8 cellular contexts compared by ENCODE assay signal in genomic region chr10:110209399-110209925, GRCh38. TPM values are rescaled to one million over a fixed set of nuclear protein-coding genes. Genes with fewer than 3 reads are reported as not detected.
A peak's percentile ranks its signal among the peaks of the same experiment; 100 is the strongest.
DNase-seq lines count a peak whose midpoint lies in the region; ATAC-seq and TF ChIP-seq lines count a peak whose summit lies in the region.

No MANE protein-coding gene starts in this region.

- H3K27ac Mint-ChIP-seq in activated T-cell treated with anti-CD3 and anti-CD28 coated beads, Interleukin-2, amount 50 U/mL, for 72 hours, result peak overlapping the region; percentile 82

- DNase-seq in NCI-H1092 (lab: John Stamatoyannopoulos, UW) (peak; percentile 2), NCI-H1092 treated with DMSO at 0.1 percent for 48 hours (lab: John Stamatoyannopoulos, UW) (no peak), NCI-H510A (lab: John Stamatoyannopoulos, UW) (peak; percentile 28), erythroblast (lab: John Stamatoyannopoulos, UW) (peak; percentile 84 to 90), stomach (no peak)
- DNase-seq in activated T-cell treated with anti-CD3 and anti-CD28 coated beads, Interleukin-2, amount 50 U/mL, for 72 hours, result peak; percentile 71 to 72

- TF ChIP-seq POLR2A in erythroblast (IDR thresholded peaks at IDR 0.05; ENCODE audit: low read length) (peak; percentile 56), stomach (IDR thresholded peaks at IDR 0.05) (no peak)

- peak overlapping the region; percentile 73 for H3K9ac ChIP-seq in mucosa of stomach (ENCODE audit: low read length)

- H3K36me3 Mint-ChIP-seq in activated T-cell treated with anti-CD3 and anti-CD28 coated beads, Interleukin-2, amount 50 U/mL, for 72 hours (ENCODE audit: insufficient read depth in 2 of 2), result peaks cover 1 to 11% of the 10 kb centered on the region in 2 donors

- no peak for TF ChIP-seq EP300 in stomach (IDR thresholded peaks at IDR 0.05)

- peak overlapping the region; percentile 92 to 97 (median 94) for H3K27ac ChIP-seq in stomach

- H3K4me3 Mint-ChIP-seq in activated T-cell treated with anti-CD3 and anti-CD28 coated beads, Interleukin-2, amount 50 U/mL, for 72 hours, result peak overlapping the region; percentile 92 to 96

- 0 to 1% (median 0%) methylated on average over 18 to 24 of the region's 24 CpGs for whole genome bisulfite sequencing in stomach, 5 donors

- intact Hi-C loops in stomach (cut with DNase I; ENCODE audit: low total_unique reads), result loop anchor here (10.0 kb wide), 1 partner anchor 65 kb away; no protein-coding TSS in a partner anchor

- H3K9me3 Mint-ChIP-seq in activated T-cell treated with anti-CD3 and anti-CD28 coated beads, Interleukin-2, amount 50 U/mL, for 72 hours, result no peaks in the 10 kb centered on the region

- ATAC-seq in activated T-cell treated with anti-CD3 and anti-CD28 coated beads, Interleukin-2, amount 50 U/mL, for 72 hours (replicated peaks in 1 of 2), result peak; percentile 12 to 14
- ATAC-seq in GM21423 (IDR thresholded peaks at IDR 0.05; ENCODE audit: unreplicated experiment), result no peak

- TF ChIP-seq CTCF in stomach (IDR thresholded peaks at IDR 0.05), result peak in 1 of 7 experiments; percentile 4

- H3K36me3 ChIP-seq in mucosa of stomach (ENCODE audit: control insufficient read depth, insufficient read depth, low read length) (no peaks in the 10 kb centered on the region), stomach (no peaks in the 10 kb centered on the region)

- no peaks in the 10 kb centered on the region for H3K27me3 ChIP-seq in mucosa of stomach (ENCODE audit: control insufficient read depth, insufficient read depth, low read length)
- H3K27me3 ChIP-seq in stomach, result no peaks in the 10 kb centered on the region

- H3K4me3 ChIP-seq in mucosa of stomach (ENCODE audit: low read length) (peak overlapping the region; percentile 92), stomach (peak overlapping the region; percentile 65 to 73 (median 68))

- peaks cover 44% of the 10 kb centered on the region for H3K4me1 Mint-ChIP-seq in activated T-cell treated with anti-CD3 and anti-CD28 coated beads, Interleukin-2, amount 50 U/mL, for 72 hours (ENCODE audit: low read depth)

- H3K4me1 ChIP-seq in mucosa of stomach (ENCODE audit: control insufficient read depth, insufficient read depth, low read length) (peaks cover 20% of the 10 kb centered on the region), stomach (peaks cover 15 to 44% (median 27%) of the 10 kb centered on the region in 4 donors)

- H3K9me3 ChIP-seq in mucosa of stomach (ENCODE audit: control insufficient read depth, low read length) (no peaks in the 10 kb centered on the region), stomach (no peaks in the 10 kb centered on the region)

- peaks cover 13% of the 10 kb centered on the region for H3K27me3 Mint-ChIP-seq in activated T-cell treated with anti-CD3 and anti-CD28 coated beads, Interleukin-2, amount 50 U/mL, for 72 hours (ENCODE audit: low read depth)

RNA-seq across cellular contexts. Expression of gene MXI1, which starts 2.1 kb away (rescaled TPM):
- 10 to 100 TPM; 19.4 to 36.8 TPM for total RNA-seq in activated T-cell treated with anti-CD3 and anti-CD28 coated beads, Interleukin-2, amount 50 U/mL, for 72 hours
- 100 to 1,000 TPM in 1 of 5 donors, 10 to 100 TPM in 3, 1 to 10 TPM in 1; 3.5 to 163 (median 48.8) TPM for total RNA-seq in stomach
- 10 to 100 TPM; 17.1 to 62.0 (median 19.7) TPM for polyA plus RNA-seq in stomach

Comparison
In these comparisons a context has a peak if more than half of its experiments do, and no peak if none do; other contexts are left out.
1. DNase-seq: peak in NCI-H1092 (single experiment), NCI-H510A (single experiment), activated T-cell treated with anti-CD3 and anti-CD28 coated beads, Interleukin-2, amount 50 U/mL, for 72 hours (2 of 2) and erythroblast (2 of 2); none in NCI-H1092 treated with DMSO at 0.1 percent for 48 hours (single experiment) and stomach (single experiment).